In the genomic region with DNA sequence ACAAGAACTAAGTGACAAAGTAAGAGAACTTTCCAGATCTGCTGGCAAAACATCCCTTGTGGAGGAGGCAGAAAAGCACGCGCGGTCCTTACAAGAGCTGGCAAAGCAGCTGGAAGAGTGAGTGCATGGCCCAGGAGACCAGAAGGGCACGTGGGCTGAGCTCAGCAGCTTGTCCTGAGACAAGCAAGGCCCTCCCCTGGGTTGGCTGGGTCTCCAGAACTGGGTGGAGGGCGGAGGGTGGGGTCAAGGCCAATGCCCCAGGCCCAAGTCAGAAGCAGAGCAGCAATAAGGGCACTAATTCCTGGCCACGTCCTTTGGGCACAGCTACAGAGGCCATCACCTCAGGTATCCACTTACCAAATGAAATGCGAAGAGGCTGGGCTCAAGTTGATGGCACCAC, we compare ENCODE assay signal across 20 cellular contexts.
DNase-seq lines count a peak whose midpoint lies in the region; ATAC-seq, FAIRE-seq and TF ChIP-seq lines count a peak whose summit lies in the region.
"Had no signal": no experiment of that assay in that cellular context is flagged by ENCODE, and none has a peak within 500 bp of the region (broad histone marks: within the 10 kb centered on the region; RNA-seq: fewer than 3 reads in every experiment).

No MANE protein-coding gene starts in this region.

- H3K9me3 ChIP-seq in H1 (ENCODE audit: insufficient read depth in 2 of 2, low read depth in 1 of 2, low read length in 1 of 2) = no peaks in the 10 kb centered on the region
- no peaks in the 10 kb centered on the region for H3K9me3 ChIP-seq in right atrium auricular region

- H3K27ac ChIP-seq in H1 (ENCODE audit: low read depth, low read length) (no peak overlapping the region), right atrium auricular region (no peak overlapping the region)

- FAIRE-seq in H1 (lab: Jason Lieb, UNC) = no peak
- FAIRE-seq: A204.1, GM12878, GM18507 had no signal

- H2AK5ac ChIP-seq in H1 (ENCODE audit: low read depth, low read length) = no peak overlapping the region

- no peak overlapping the region for H2BK15ac ChIP-seq in H1 (ENCODE audit: low read length)

- no peaks in the 10 kb centered on the region for H3K9me3 Mint-ChIP-seq in activated T-cell treated with anti-CD3 and anti-CD28 coated beads, Interleukin-2, amount 50 U/mL, for 24 hours
- H3K9me3 Mint-ChIP-seq: CD4-positive, alpha-beta T cell; HFFc6 had no signal

- no peak overlapping the region for H3K9ac ChIP-seq in H1 (replicated peaks in 1 of 4; ENCODE audit: extremely low read depth in 1 of 4, low read depth in 3 of 4, low read length in 3 of 4)

- POLR2A ChIA-PET in H1 (lab: Charles Lee; ENCODE audit: partially characterized antibody) = interaction anchor here (1.7 kb wide), 1 partner anchor 235 kb away, joined by 3 read pairs; a partner anchor contains a TSS

- no peak overlapping the region for H4K91ac ChIP-seq in H1 (replicated peaks; ENCODE audit: insufficient read length, low read length)

- ATAC-seq in Right ventricle myocardium superior (ENCODE audit: poor library complexity) = peak; percentile 67
- peak; percentile 53 for ATAC-seq in sciatic nerve
- ATAC-seq in GM18870 (IDR thresholded peaks at IDR 0.05; ENCODE audit: unreplicated experiment) = no peak
- ATAC-seq: GM12878 had no signal

- H2BK12ac ChIP-seq in H1 (ENCODE audit: low read depth, low read length) = no peak overlapping the region

- no peaks in the 10 kb centered on the region for H3K79me1 ChIP-seq in H1 (ENCODE audit: low read depth, low read length)

- H3K27me3 ChIP-seq in H1 (replicated peaks in 1 of 4; ENCODE audit: control insufficient read depth in 3 of 4, extremely low read depth in 1 of 4, insufficient read depth in 3 of 4, low read length in 3 of 4) = no peaks in the 10 kb centered on the region
- no peaks in the 10 kb centered on the region for H3K27me3 ChIP-seq in right atrium auricular region

- no peak for TF ChIP-seq RAD21 in H1 (IDR thresholded peaks at IDR 0.05 in 1 of 2, conservative IDR thresholded peaks at IDR 0.05 in 1 of 2; ENCODE audit: low read depth in 2 of 2, low read length in 2 of 2)

- no peaks in the 10 kb centered on the region for H3K36me3 ChIP-seq in H1 (ENCODE audit: control insufficient read depth in 2 of 4, insufficient read depth in 4 of 4, low read length in 3 of 4)
- no peaks in the 10 kb centered on the region for H3K36me3 ChIP-seq in right atrium auricular region

- no peak for DNase-seq in H1 (ENCODE audit: low read depth in 1 of 2, low spot score in 2 of 2)
- peak; percentile 71 for DNase-seq in Right ventricle myocardium superior
- peak; percentile 67 for DNase-seq in right atrium auricular region (ENCODE audit: low spot score)
- no peak for DNase-seq in sciatic nerve (ENCODE audit: low spot score)
- DNase-seq in T1000 (lab: John Stamatoyannopoulos, UW) = no peak
- no peak for DNase-seq in NCI-H748 (lab: John Stamatoyannopoulos, UW; ENCODE audit: unreplicated experiment)
- no peak for DNase-seq in activated T-cell treated with anti-CD3 and anti-CD28 coated beads, Interleukin-2, amount 50 U/mL, for 24 hours
- DNase-seq: C1 segment of cervical spinal cord; Calu3; CD4-positive, alpha-beta T cell; DMS 273 treated with DMSO at 0.1 percent for 48 hours; DMS79; GOT3; HCEC 1CT; HFFc6 had no signal

- WGBS in H1 (ENCODE audit: extremely low coverage in 1 of 2, insufficient coverage in 1 of 2, insufficient read length in 1 of 2, insufficient replicate concordance in 2 of 2, low coverage in 1 of 2, low lambda C conversion rate in 2 of 2, missing lambda C conversion rate in 1 of 2), 2 experiments = 95% methylated on average over 7 of the region's 7 CpGs; no CpG with 5 or more reads in 1 of the 2 experiments

- H3K4me2 ChIP-seq in H1 (ENCODE audit: insufficient read depth in 1 of 2, low read depth in 2 of 2, low read length in 2 of 2) = no peak overlapping the region

- no peak overlapping the region for H3K23ac ChIP-seq in H1 (ENCODE audit: insufficient read length)

- no peak overlapping the region for H4K5ac ChIP-seq in H1 (ENCODE audit: insufficient read length, low read depth, low read length)

- H3K18ac ChIP-seq in H1 (ENCODE audit: extremely low read depth, low read length) = no peak overlapping the region

- TF ChIP-seq POLR2A in H1 (IDR thresholded peaks at IDR 0.05; ENCODE audit: control extremely low read depth in 1 of 2, low read depth in 2 of 2, low read length in 2 of 2) = no peak

- H3K4me3 ChIP-seq in H1 (ENCODE audit: extremely low read depth in 1 of 4, insufficient read depth in 2 of 4, low read depth in 3 of 4, low read length in 4 of 4) (no peak overlapping the region), right atrium auricular region (no peak overlapping the region)
- H3K4me3 ChIP-seq: GM12878 had no signal

- no peaks in the 10 kb centered on the region for H3K36me3 Mint-ChIP-seq in activated T-cell treated with anti-CD3 and anti-CD28 coated beads, Interleukin-2, amount 50 U/mL, for 24 hours (ENCODE audit: low read depth)

- no peak overlapping the region for H2BK20ac ChIP-seq in H1 (ENCODE audit: low read length)

- H3K79me2 ChIP-seq in H1 (ENCODE audit: control insufficient read depth in 1 of 2, insufficient read depth in 2 of 2, low read length in 2 of 2) = no peaks in the 10 kb centered on the region

- H3K4me1 ChIP-seq in H1 (replicated peaks in 1 of 4; ENCODE audit: control insufficient read depth in 3 of 4, insufficient read depth in 4 of 4, low read length in 3 of 4) (peaks cover 0 to 4% (median 0%) of the 10 kb centered on the region in 4 experiments; a peak in 1 of 7 replicates), right atrium auricular region (no peaks in the 10 kb centered on the region)

- H4K20me1 ChIP-seq in H1 (replicated peaks in 1 of 2; ENCODE audit: control insufficient read depth in 1 of 2, insufficient read depth in 2 of 2, low read length in 2 of 2) = no peaks in the 10 kb centered on the region

- H2BK120ac ChIP-seq in H1 (replicated peaks; ENCODE audit: low read depth, low read length) = no peak overlapping the region

- peaks cover 4% of the 10 kb centered on the region for H3K4me1 Mint-ChIP-seq in activated T-cell treated with anti-CD3 and anti-CD28 coated beads, Interleukin-2, amount 50 U/mL, for 24 hours (ENCODE audit: low read depth)

- no peak overlapping the region for H3K56ac ChIP-seq in H1 (replicated peaks; ENCODE audit: insufficient read length, low read depth, low read length)

- intact Hi-C loops in Right ventricle myocardium superior (cut with DNase I) (no loop called here), sciatic nerve (cut with DNase I) (no loop called here)

- CTCF ChIA-PET in H1 (lab: Charles Lee; ENCODE audit: partially characterized antibody) = interaction anchor here (1.5 kb wide), 1 partner anchor 209 kb away, joined by 3 read pairs; no protein-coding TSS in a partner anchor

- H2AFZ ChIP-seq in H1 (ENCODE audit: low read length) = no peak overlapping the region; the same call in 1 of the 2 replicates

- H3K14ac ChIP-seq in H1 (ENCODE audit: insufficient read length) = no peak overlapping the region

- no peak overlapping the region for H2BK5ac ChIP-seq in H1 (ENCODE audit: low read depth, low read length)

- H3K23me2 ChIP-seq in H1 (ENCODE audit: low read depth, low read length) = no peaks in the 10 kb centered on the region

- TF ChIP-seq CTCF in H1 (IDR thresholded peaks at IDR 0.05; ENCODE audit: control extremely low read depth in 1 of 3, insufficient read depth in 1 of 3, low read depth in 1 of 3, low read length in 3 of 3) (no peak), right atrium auricular region (IDR thresholded peaks at IDR 0.05) (no peak)

- no peak overlapping the region for H3K27ac Mint-ChIP-seq in activated T-cell treated with anti-CD3 and anti-CD28 coated beads, Interleukin-2, amount 50 U/mL, for 24 hours
- H3K27ac Mint-ChIP-seq: B cell; CD4-positive, alpha-beta T cell; HFFc6 had no signal

- no peak overlapping the region for H3K4me3 Mint-ChIP-seq in activated T-cell treated with anti-CD3 and anti-CD28 coated beads, Interleukin-2, amount 50 U/mL, for 24 hours
- H3K4me3 Mint-ChIP-seq: B cell; CD4-positive, alpha-beta T cell; HFFc6 had no signal

- H3K4ac ChIP-seq in H1 (replicated peaks; ENCODE audit: insufficient read length, low read depth, low read length) = no peak overlapping the region

- H4K8ac ChIP-seq in H1 (ENCODE audit: extremely low read depth, insufficient read depth, low read length) = peak overlapping the region; percentile 37; the same call in 1 of the 2 replicates

- H3K27me3 Mint-ChIP-seq in activated T-cell treated with anti-CD3 and anti-CD28 coated beads, Interleukin-2, amount 50 U/mL, for 24 hours = no peaks in the 10 kb centered on the region
- H3K27me3 Mint-ChIP-seq: CD4-positive, alpha-beta T cell had no signal

- TF ChIP-seq EP300 in H1 (IDR thresholded peaks at IDR 0.05; ENCODE audit: borderline replicate concordance in 1 of 2, low read depth in 2 of 2, low read length in 2 of 2) = no peak

TF ChIP-seq in H1, 55 proteins besides CTCF, POLR2A, EP300 and RAD21 (continues in another document):
- TF ChIP-seq RBBP5 (IDR thresholded peaks at IDR 0.05; ENCODE audit: borderline replicate concordance, low read depth, low read length) (no peak), ZNF274 (IDR thresholded peaks at IDR 0.05; ENCODE audit: borderline replicate concordance, extremely low read depth, low read length) (no peak), CBX8 (IDR thresholded peaks at IDR 0.05; ENCODE audit: borderline replicate concordance, low read depth, low read length) (no peak), NANOG (IDR thresholded peaks at IDR 0.05; ENCODE audit: insufficient read depth, low read depth, low read length, poor library complexity, severe bottlenecking) (no peak), TAF7 (optimal IDR thresholded peaks at IDR 0.05; ENCODE audit: borderline replicate concordance, low read depth, low read length) (no peak), SIRT6 (IDR thresholded peaks at IDR 0.05; ENCODE audit: low read length) (no peak), ASH2L (IDR thresholded peaks at IDR 0.05; ENCODE audit: low read length) (no peak), JUND (IDR thresholded peaks at IDR 0.05; ENCODE audit: low read length) (no peak), EGR1 (IDR thresholded peaks at IDR 0.05; ENCODE audit: borderline replicate concordance, low read depth, low read length) (no peak), RFX5 (IDR thresholded peaks at IDR 0.05; ENCODE audit: borderline replicate concordance, low read depth, low read length) (no peak), HDAC6 (IDR thresholded peaks at IDR 0.05; ENCODE audit: low read depth, low read length) (no peak), BRCA1 (IDR thresholded peaks at IDR 0.05; ENCODE audit: low read depth, low read length) (no peak), YY1 (IDR thresholded peaks at IDR 0.05; ENCODE audit: low read depth, low read length) (no peak), CBX5 (IDR thresholded peaks at IDR 0.05; ENCODE audit: low read depth, low read length) (no peak), KDM5A (IDR thresholded peaks at IDR 0.05; ENCODE audit: low read length) (no peak)
- TF ChIP-seq, protein P1, sequence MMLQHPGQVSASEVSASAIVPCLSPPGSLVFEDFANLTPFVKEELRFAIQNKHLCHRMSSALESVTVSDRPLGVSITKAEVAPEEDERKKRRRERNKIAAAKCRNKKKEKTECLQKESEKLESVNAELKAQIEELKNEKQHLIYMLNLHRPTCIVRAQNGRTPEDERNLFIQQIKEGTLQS (IDR thresholded peaks at IDR 0.05; ENCODE audit: insufficient read depth, low read depth, low read length) = no peak

Comparison
In these comparisons a context has a peak if more than half of its experiments do, and no peak if none do; other contexts are left out.
1. DNase-seq: peak in Right ventricle myocardium superior (single experiment) and right atrium auricular region (single experiment); none in H1 (0 of 2), sciatic nerve (single experiment), T1000 (single experiment), NCI-H748 (single experiment) and activated T-cell treated with anti-CD3 and anti-CD28 coated beads, Interleukin-2, amount 50 U/mL, for 24 hours (single experiment).